In the genomic region with DNA sequence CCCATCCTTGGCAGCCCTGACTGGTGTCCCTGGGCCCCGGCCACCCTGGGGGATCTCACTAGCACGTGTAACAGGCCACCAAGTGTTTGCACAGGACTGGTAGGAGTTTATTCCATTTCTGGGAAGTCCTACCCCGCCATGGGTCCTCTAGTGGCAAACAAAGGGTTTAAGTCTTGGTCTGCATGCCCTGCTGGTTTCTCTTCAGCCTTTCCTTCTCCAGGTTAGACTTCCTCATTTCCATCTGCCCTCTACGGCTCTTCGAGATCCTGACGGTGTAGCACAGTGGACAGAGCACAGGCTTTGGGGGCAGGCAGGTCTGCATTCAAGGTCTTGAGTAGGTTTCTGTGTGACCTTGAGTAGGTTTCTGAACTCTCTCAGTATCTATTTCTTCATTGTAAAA, we compare ENCODE assay signal across 1 cellular context.
TF ChIP-seq lines count a peak whose summit lies in the region.

No MANE protein-coding gene starts in this region.

TF ChIP-seq in GM12878, 131 proteins besides CTCF, POLR2A, EP300 and RAD21:
- TF ChIP-seq PML (IDR thresholded peaks at IDR 0.05; ENCODE audit: low read length) (no peak), SPI1 (IDR thresholded peaks at IDR 0.05; ENCODE audit: borderline replicate concordance, insufficient read depth, low read depth, low read length) (peak; percentile 40; the same call in 1 of the 2 replicates)
TF ChIP-seq in GM12878: peak in this region for 1.
